13 cellular contexts compared by ENCODE assay signal in genomic region chr1:62625415-62625814, GRCh38. TPM values are rescaled to one million over a fixed set of nuclear protein-coding genes. Genes with fewer than 3 reads are reported as not detected.
DNase-seq lines count a peak whose midpoint lies in the region; ATAC-seq, FAIRE-seq and TF ChIP-seq lines count a peak whose summit lies in the region.
"Had no signal": no experiment of that assay in that cellular context is flagged by ENCODE, and none has a peak within 500 bp of the region (broad histone marks: within the 10 kb centered on the region; RNA-seq: fewer than 3 reads in every experiment).

No MANE protein-coding gene starts in this region.

- no peaks in the 10 kb centered on the region for H3K27me3 ChIP-seq in bronchial epithelial cell (ENCODE audit: control insufficient read depth, insufficient read depth, low read length)
- H3K27me3 ChIP-seq: SJCRH30 had no signal

- TF ChIP-seq CTCF in GM13976 (IDR thresholded peaks at IDR 0.05; ENCODE audit: borderline replicate concordance, control extremely low read depth, extremely low read depth, insufficient read depth, missing control alignments) = no peak
- TF ChIP-seq CTCF in bronchial epithelial cell (IDR thresholded peaks at IDR 0.05; ENCODE audit: insufficient read depth, low read length, severe bottlenecking) = no peak

- DNase-seq in GM13976 (ENCODE audit: low spot score) (peak; percentile 55), bronchial epithelial cell (ENCODE audit: low read depth) (peak; percentile 5), globus pallidus (ENCODE audit: low spot score) (no peak), retina (no peak), NCI-H526 treated with DMSO at 0.1 percent for 48 hours (lab: John Stamatoyannopoulos, UW) (no peak)
- DNase-seq: CD4-positive, alpha-beta T cell; NCI-H2029 treated with DMSO at 0.1 percent for 48 hours; SJCRH30 had no signal

- no peak overlapping the region for H3K4me3 ChIP-seq in bronchial epithelial cell (ENCODE audit: low read depth, low read length)
- H3K4me3 ChIP-seq: SJCRH30 had no signal

- H3K36me3 ChIP-seq in bronchial epithelial cell (ENCODE audit: control insufficient read depth, insufficient read depth, low read length) = peaks cover 2% of the 10 kb centered on the region

- ATAC-seq in GM21529 (IDR thresholded peaks at IDR 0.05; ENCODE audit: unreplicated experiment) (peak; percentile 47), HG03520 (IDR thresholded peaks at IDR 0.05; ENCODE audit: unreplicated experiment) (peak; percentile 63), HG03025 (IDR thresholded peaks at IDR 0.05; ENCODE audit: low FRiP score, unreplicated experiment) (no peak)
- ATAC-seq: sciatic nerve had no signal

- in situ Hi-C loops in GM13976 (cut with MboI; ENCODE audit: low sequenced_read_pairs, unreplicated experiment) = no loop called here

- no peak for FAIRE-seq in bronchial epithelial cell (lab: Jason Lieb, UNC)

RNA-seq across cellular contexts. Expression of gene ANGPTL3, which starts 28.1 kb away (rescaled TPM):
- not detected in 2 replicates for total RNA-seq in bronchial epithelial cell
- total RNA-seq: CD4-positive, alpha-beta T cell; fibroblast of villous mesenchyme; sciatic nerve; SJCRH30 had no signal

Comparison
In these comparisons a context has a peak if more than half of its experiments do, and no peak if none do; other contexts are left out.
1. DNase-seq: peak in GM13976 (single experiment) and bronchial epithelial cell (single experiment); none in globus pallidus (single experiment), retina (single experiment) and NCI-H526 treated with DMSO at 0.1 percent for 48 hours (single experiment).